ENCODE assay signal across 12 cellular contexts in genomic region chr3:7204848-7205156, GRCh38.
DNase-seq lines count a peak whose midpoint lies in the region; ATAC-seq lines count a peak whose summit lies in the region.
"Had no signal": no experiment of that assay in that cellular context is flagged by ENCODE, and none has a peak within 500 bp of the region (broad histone marks: within the 10 kb centered on the region; RNA-seq: fewer than 3 reads in every experiment).

No MANE protein-coding gene starts in this region.

- peak; percentile 81 for DNase-seq in Caki2 (ENCODE audit: low read depth)
- DNase-seq in NCI-H1048 (lab: John Stamatoyannopoulos, UW), result peak; percentile 31
- DNase-seq in activated naive CD4-positive, alpha-beta T cell (lab: John Stamatoyannopoulos, UW), result no peak
- DNase-seq in NCI-H510A treated with DMSO at 0.1 percent for 48 hours (lab: John Stamatoyannopoulos, UW), result no peak
- DNase-seq in NOMO-1 treated with dmso at 0.1 percent for 144 hours (lab: John Stamatoyannopoulos, UW; ENCODE audit: unreplicated experiment), result no peak
- DNase-seq: activated naive CD8-positive, alpha-beta T cell treated with anti-CD3 and anti-CD28 coated beads for 36 hours; CD8-positive, alpha-beta memory T cell; NCI-H2029 treated with DMSO at 0.1 percent for 48 hours; psoas muscle had no signal

- ATAC-seq in GM19463 (IDR thresholded peaks at IDR 0.05; ENCODE audit: unreplicated experiment) (peak; percentile 31), HG02943 (IDR thresholded peaks at IDR 0.05; ENCODE audit: low read depth, unreplicated experiment) (peak; percentile 55), HG02973 (IDR thresholded peaks at IDR 0.05; ENCODE audit: unreplicated experiment) (no peak)
- ATAC-seq: psoas muscle had no signal

- in situ Hi-C loops in Caki2 (cut with HindIII; ENCODE audit: low pct_unique_long_range_greater_than_20kb, low sequenced_read_pairs), result no loop called here

Comparison
In these comparisons a context has a peak if more than half of its experiments do, and no peak if none do; other contexts are left out.
1. DNase-seq: peak in Caki2 (single experiment) and NCI-H1048 (single experiment); none in activated naive CD4-positive, alpha-beta T cell (0 of 4), NCI-H510A treated with DMSO at 0.1 percent for 48 hours (single experiment) and NOMO-1 treated with dmso at 0.1 percent for 144 hours (single experiment).